20 cellular contexts compared by ENCODE assay signal in the genomic region with DNA sequence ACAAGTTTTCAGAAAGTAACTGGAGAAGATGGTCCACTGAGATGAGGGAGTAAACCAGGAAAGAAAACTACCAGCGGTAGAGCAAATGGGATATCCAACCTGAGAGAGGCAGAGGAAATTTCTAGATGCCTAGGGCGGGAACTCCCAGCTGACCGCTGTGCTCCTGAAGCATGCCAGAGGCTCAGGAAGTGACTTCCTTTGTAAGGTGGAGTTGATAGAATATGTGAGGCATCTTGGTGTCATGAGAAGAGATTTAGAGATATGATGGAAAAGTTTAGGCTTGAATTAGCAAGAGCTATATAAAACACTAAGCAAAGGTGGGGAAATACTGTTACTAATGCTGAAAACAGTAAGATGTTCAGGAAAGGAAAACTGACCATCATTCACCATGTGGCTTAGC.
DNase-seq lines count a peak whose midpoint lies in the region; ATAC-seq, FAIRE-seq and TF ChIP-seq lines count a peak whose summit lies in the region.
"Had no signal": no experiment of that assay in that cellular context is flagged by ENCODE, and none has a peak within 500 bp of the region (broad histone marks: within the 10 kb centered on the region; RNA-seq: fewer than 3 reads in every experiment).

No MANE protein-coding gene starts in this region.

- DNase-seq in left ventricle myocardium inferior (no peak), left cardiac atrium (no peak), activated B cell treated with CpG ODN at 0.5 μM for 24 hours (no peak), kidney tubule cell (ENCODE audit: low spot score) (peak; percentile 28), brain microvascular endothelial cell (no peak), D721Med (ENCODE audit: insufficient read length, low spot score) (no peak)
- DNase-seq: CD4-positive, CD25-positive, alpha-beta regulatory T cell; NCI-H1048; NCI-H146; NCI-H2081; NCI-H510A treated with DMSO at 0.1 percent for 48 hours; NCI-H82 had no signal

- TF ChIP-seq CTCF in left ventricle myocardium inferior (IDR thresholded peaks at IDR 0.05; ENCODE audit: borderline replicate concordance) (no peak), activated B cell treated with CpG ODN at 0.5 μM for 24 hours (IDR thresholded peaks at IDR 0.05) (no peak), brain microvascular endothelial cell (IDR thresholded peaks at IDR 0.05; ENCODE audit: low read depth, low read length, missing control alignments) (no peak), D721Med (IDR thresholded peaks at IDR 0.05; ENCODE audit: insufficient read depth, missing control alignments) (no peak)

- in situ Hi-C loops in brain microvascular endothelial cell (cut with HindIII; ENCODE audit: low pct_ligation_motif_present, low sequenced_read_pairs), result no loop called here

- ATAC-seq in left cardiac atrium, result no peak
- ATAC-seq in activated B cell treated with CpG ODN at 0.5 μM for 24 hours (ENCODE audit: low read depth), result no peak
- no peak for ATAC-seq in GM18498 (IDR thresholded peaks at IDR 0.05; ENCODE audit: unreplicated experiment)
- ATAC-seq: HepG2, Right ventricle myocardium inferior had no signal

- FAIRE-seq in D721Med (lab: Jason Lieb, UNC), result no peak
- FAIRE-seq: G401.6, GM18507, HepG2 had no signal

- H3K4me1 ChIP-seq in left ventricle myocardium inferior (peaks cover 89% of the 10 kb centered on the region), subcutaneous abdominal adipose tissue (ENCODE audit: control insufficient read depth in 5 of 5, insufficient read depth in 5 of 5, low read length in 5 of 5) (peaks cover 3 to 55% (median 17%) of the 10 kb centered on the region in 5 donors)

- peaks cover 69% of the 10 kb centered on the region for H3K36me3 Mint-ChIP-seq in activated B cell treated with CpG ODN at 0.5 μM for 24 hours (ENCODE audit: low read depth)

- H3K9me3 ChIP-seq in left ventricle myocardium inferior (replicated peaks) (no peaks in the 10 kb centered on the region), subcutaneous abdominal adipose tissue (ENCODE audit: control insufficient read depth in 5 of 5, low read length in 5 of 5) (no peaks in the 10 kb centered on the region)

- H3K36me3 ChIP-seq in left ventricle myocardium inferior (no peaks in the 10 kb centered on the region), subcutaneous abdominal adipose tissue (ENCODE audit: control insufficient read depth in 5 of 5, insufficient read depth in 5 of 5, low read length in 5 of 5) (no peaks in the 10 kb centered on the region), brain microvascular endothelial cell (replicated peaks) (peaks cover 2% of the 10 kb centered on the region)

- POLR2A ChIA-PET in activated B cell treated with CpG ODN at 0.5 μM for 24 hours (lab: Charles Lee), result interaction anchor here (1.0 kb wide), 1 partner anchor 15 kb away, joined by 4 read pairs; no protein-coding TSS in a partner anchor

- intact Hi-C loops in left ventricle myocardium inferior (cut with micrococcal nuclease), result no loop called here
- intact Hi-C loops in left cardiac atrium (cut with DNase I), result loop anchor here in 1 of 2 donors (10.0 kb wide), 1 partner anchor 51 kb away; no protein-coding TSS in a partner anchor
- intact Hi-C loops in activated B cell treated with CpG ODN at 0.5 μM for 24 hours (cut with micrococcal nuclease), result no loop called here

- H3K4me3 ChIP-seq in left ventricle myocardium inferior (no peak overlapping the region), subcutaneous abdominal adipose tissue (ENCODE audit: low read depth in 1 of 5, low read length in 5 of 5) (no peak overlapping the region), brain microvascular endothelial cell (ENCODE audit: low read depth, low read length) (no peak overlapping the region)
- H3K4me3 ChIP-seq: SK-N-MC had no signal

- H3K27me3 ChIP-seq in left ventricle myocardium inferior (ENCODE audit: low read depth), result no peaks in the 10 kb centered on the region
- H3K27me3 ChIP-seq in subcutaneous abdominal adipose tissue (ENCODE audit: control insufficient read depth in 5 of 5, insufficient read depth in 4 of 5, low read length in 5 of 5), result no peaks in the 10 kb centered on the region
- H3K27me3 ChIP-seq in brain microvascular endothelial cell (replicated peaks), result no peaks in the 10 kb centered on the region

- CTCF ChIA-PET in activated B cell treated with CpG ODN at 0.5 μM for 24 hours (lab: Charles Lee), result interaction anchor here (0.7 kb wide), 1 partner anchor 181 kb away, joined by 3 read pairs; no protein-coding TSS in a partner anchor

- H3K9ac ChIP-seq in subcutaneous abdominal adipose tissue (ENCODE audit: low read length in 5 of 5), result no peak overlapping the region
- H3K9ac ChIP-seq: KMS-11 had no signal

- H3K4me1 Mint-ChIP-seq in activated B cell treated with CpG ODN at 0.5 μM for 24 hours, result peaks cover 91% of the 10 kb centered on the region

- H3K9me3 Mint-ChIP-seq in activated B cell treated with CpG ODN at 0.5 μM for 24 hours, result no peaks in the 10 kb centered on the region
- H3K9me3 Mint-ChIP-seq: CD4-positive, CD25-positive, alpha-beta regulatory T cell had no signal

- H3K27ac ChIP-seq in left ventricle myocardium inferior (replicated peaks), result peak overlapping the region; percentile 43
- H3K27ac ChIP-seq in subcutaneous abdominal adipose tissue (ENCODE audit: low read depth, low read length), result peak overlapping the region; percentile 48
- H3K27ac ChIP-seq in brain microvascular endothelial cell, result no peak overlapping the region
- H3K27ac ChIP-seq: KMS-11, SK-N-MC had no signal

- H3K27ac Mint-ChIP-seq in activated B cell treated with CpG ODN at 0.5 μM for 24 hours, result peak overlapping the region; percentile 69

- H3K4me3 Mint-ChIP-seq in activated B cell treated with CpG ODN at 0.5 μM for 24 hours, result no peak overlapping the region
- H3K4me3 Mint-ChIP-seq: CD4-positive, CD25-positive, alpha-beta regulatory T cell had no signal

- no peaks in the 10 kb centered on the region for H3K27me3 Mint-ChIP-seq in activated B cell treated with CpG ODN at 0.5 μM for 24 hours
- H3K27me3 Mint-ChIP-seq: CD4-positive, CD25-positive, alpha-beta regulatory T cell had no signal
